1 cellular context compared by ENCODE assay signal in genomic region chr3:38229036-38229435, GRCh38.
A peak's percentile ranks its signal among the peaks of the same experiment; 100 is the strongest.
TF ChIP-seq lines count a peak whose summit lies in the region.

No MANE protein-coding gene starts in this region.

TF ChIP-seq in IMR-90, 13 proteins besides CTCF, POLR2A, EP300 and RAD21 (continued from another document):
- TF ChIP-seq RFX5 (IDR thresholded peaks at IDR 0.05; ENCODE audit: low read depth, low read length): no peak
- no peak for TF ChIP-seq BHLHE40 (IDR thresholded peaks at IDR 0.05; ENCODE audit: low read depth, low read length)
- no peak for TF ChIP-seq ELK1 (IDR thresholded peaks at IDR 0.05; ENCODE audit: borderline replicate concordance, low read depth, low read length)
- no peak for TF ChIP-seq MXI1 (IDR thresholded peaks at IDR 0.05; ENCODE audit: borderline replicate concordance, low read depth, low read length)
- no peak for TF ChIP-seq MAZ (IDR thresholded peaks at IDR 0.05; ENCODE audit: borderline replicate concordance, low read depth, low read length)
- peak; percentile 42; the same call in 1 of the 2 replicates for TF ChIP-seq CEBPB (IDR thresholded peaks at IDR 0.05; ENCODE audit: low read depth, low read length)
